Comparison of ENCODE assay signal across 2 cellular contexts in the genomic region with DNA sequence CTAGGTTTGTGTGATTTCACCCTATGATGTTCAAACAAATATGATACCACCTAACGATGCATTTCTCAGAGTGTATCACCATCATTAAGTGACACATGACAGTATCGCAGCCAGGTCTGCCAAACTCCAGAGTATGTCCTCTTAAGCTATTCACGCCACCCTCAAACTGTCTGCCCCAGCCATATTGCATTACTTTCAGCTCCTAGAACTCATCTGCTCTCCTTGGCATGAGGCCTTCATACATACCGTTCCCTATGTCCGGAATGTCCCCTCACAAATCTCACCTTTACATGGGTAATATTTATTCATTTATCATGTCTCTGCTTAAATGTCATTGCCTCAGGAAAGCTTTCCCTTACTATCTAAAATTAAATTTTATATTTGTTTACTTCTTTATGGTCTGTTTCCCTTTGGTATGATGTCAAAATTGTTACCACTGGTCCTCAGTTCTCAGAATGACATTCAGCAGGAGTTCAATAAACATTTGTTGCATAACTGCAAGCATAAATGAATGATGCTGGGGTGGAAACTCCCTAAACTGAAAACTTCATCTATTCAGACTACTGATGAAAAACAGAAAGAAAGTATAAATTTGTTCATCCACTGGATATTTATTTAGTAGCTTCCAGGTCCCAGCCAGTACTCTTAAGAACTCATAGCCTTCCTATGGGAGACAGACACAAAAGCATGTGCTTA.
TF ChIP-seq lines count a peak whose summit lies in the region.

No MANE protein-coding gene starts in this region.

TF ChIP-seq in HepG2, 621 proteins besides CTCF, POLR2A, EP300 and RAD21:
- TF ChIP-seq, protein P1, sequence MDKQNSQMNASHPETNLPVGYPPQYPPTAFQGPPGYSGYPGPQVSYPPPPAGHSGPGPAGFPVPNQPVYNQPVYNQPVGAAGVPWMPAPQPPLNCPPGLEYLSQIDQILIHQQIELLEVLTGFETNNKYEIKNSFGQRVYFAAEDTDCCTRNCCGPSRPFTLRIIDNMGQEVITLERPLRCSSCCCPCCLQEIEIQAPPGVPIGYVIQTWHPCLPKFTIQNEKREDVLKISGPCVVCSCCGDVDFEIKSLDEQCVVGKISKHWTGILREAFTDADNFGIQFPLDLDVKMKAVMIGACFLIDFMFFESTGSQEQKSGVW (CRISPR knock-in tag; IDR thresholded peaks at IDR 0.05; ENCODE audit: borderline replicate concordance), result no peak
- TF ChIP-seq MAFK (conservative IDR thresholded peaks at IDR 0.05 in 1 of 2, IDR thresholded peaks at IDR 0.05 in 1 of 2; ENCODE audit: low read length in 2 of 2) (no peak), E2F1 (CRISPR knock-in tag; IDR thresholded peaks at IDR 0.05) (no peak), ZNF101 (CRISPR knock-in tag; IDR thresholded peaks at IDR 0.05; ENCODE audit: borderline replicate concordance, low read depth) (no peak), HNF1B (CRISPR knock-in tag; IDR thresholded peaks at IDR 0.05) (no peak)
- TF ChIP-seq, protein P2, sequence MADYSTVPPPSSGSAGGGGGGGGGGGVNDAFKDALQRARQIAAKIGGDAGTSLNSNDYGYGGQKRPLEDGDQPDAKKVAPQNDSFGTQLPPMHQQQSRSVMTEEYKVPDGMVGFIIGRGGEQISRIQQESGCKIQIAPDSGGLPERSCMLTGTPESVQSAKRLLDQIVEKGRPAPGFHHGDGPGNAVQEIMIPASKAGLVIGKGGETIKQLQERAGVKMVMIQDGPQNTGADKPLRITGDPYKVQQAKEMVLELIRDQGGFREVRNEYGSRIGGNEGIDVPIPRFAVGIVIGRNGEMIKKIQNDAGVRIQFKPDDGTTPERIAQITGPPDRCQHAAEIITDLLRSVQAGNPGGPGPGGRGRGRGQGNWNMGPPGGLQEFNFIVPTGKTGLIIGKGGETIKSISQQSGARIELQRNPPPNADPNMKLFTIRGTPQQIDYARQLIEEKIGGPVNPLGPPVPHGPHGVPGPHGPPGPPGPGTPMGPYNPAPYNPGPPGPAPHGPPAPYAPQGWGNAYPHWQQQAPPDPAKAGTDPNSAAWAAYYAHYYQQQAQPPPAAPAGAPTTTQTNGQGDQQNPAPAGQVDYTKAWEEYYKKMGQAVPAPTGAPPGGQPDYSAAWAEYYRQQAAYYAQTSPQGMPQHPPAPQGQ (CRISPR knock-in tag; IDR thresholded peaks at IDR 0.05; ENCODE audit: borderline replicate concordance), result no peak

TF ChIP-seq in GM12878, 131 proteins besides CTCF, POLR2A, EP300 and RAD21:
- no peak for TF ChIP-seq CBX3 (IDR thresholded peaks at IDR 0.05; ENCODE audit: borderline replicate concordance, low read depth)
- no peak for TF ChIP-seq FOXM1 (IDR thresholded peaks at IDR 0.05; ENCODE audit: low read depth, low read length)
- TF ChIP-seq ZNF24 (IDR thresholded peaks at IDR 0.05), result peak; percentile 79; the same call in 1 of the 2 replicates
